Comparison of ENCODE assay signal across 8 cellular contexts in genomic region chr1:33430751-33431593, GRCh38. TPM values are rescaled to one million over a fixed set of nuclear protein-coding genes. Genes with fewer than 3 reads are reported as not detected.
A peak's percentile ranks its signal among the peaks of the same experiment; 100 is the strongest.
DNase-seq lines count a peak whose midpoint lies in the region; ATAC-seq and TF ChIP-seq lines count a peak whose summit lies in the region.

TSS of gene PHC2 (minus strand) at chr1:33431095. CDS start at chr1:33375539, 55,556 bp downstream.

- peak within 1 kb of the TSS; percentile 70 for H3K27ac ChIP-seq in osteoblast (ENCODE audit: low read depth, low read length)
- no peak within 1 kb of the TSS for H3K27ac ChIP-seq in temporal lobe (ENCODE audit: low read depth, low read length)

- H3K4me3 ChIP-seq in osteoblast (ENCODE audit: insufficient read depth, low read length), result peak within 1 kb of the TSS; percentile 79

- intact Hi-C loops in Right ventricle myocardium inferior (cut with DNase I), result no loop called here

- peak; percentile 90 for DNase-seq in GM04504 (ENCODE audit: low read depth)
- peak; percentile 97 for DNase-seq in NCI-H128 (lab: John Stamatoyannopoulos, UW; ENCODE audit: unreplicated experiment)
- DNase-seq in SW480 (ENCODE audit: low spot score), result peak; percentile 97
- DNase-seq in activated naive CD8-positive, alpha-beta T cell treated with anti-CD3 and anti-CD28 coated beads, Interleukin-2, amount 50 U/mL, for 16 hours (ENCODE audit: low read depth, low spot score), result peak; percentile 94
- peak; percentile 99 for DNase-seq in Right ventricle myocardium inferior (ENCODE audit: missing footprints)
- peak; percentile 98 for DNase-seq in osteoblast (ENCODE audit: insufficient read length, low spot score, missing footprints)

- no peak for TF ChIP-seq CTCF in osteoblast (IDR thresholded peaks at IDR 0.05; ENCODE audit: extremely low read depth, low read depth, low read length)

- H3K27me3 ChIP-seq in osteoblast (ENCODE audit: insufficient read depth, low read length), result no peaks in the 10 kb centered on the region

- no peaks in the 10 kb centered on the region for H3K9me3 ChIP-seq in osteoblast (ENCODE audit: low read depth, low read length)

- peaks cover 60% of the 10 kb centered on the region for H3K4me1 ChIP-seq in osteoblast (ENCODE audit: insufficient read depth, low read length)

- H2AFZ ChIP-seq in osteoblast (ENCODE audit: low read length), result peak within 1 kb of the TSS; percentile 75

- ATAC-seq in HG02623 (IDR thresholded peaks at IDR 0.05; ENCODE audit: unreplicated experiment) (peak; percentile 86), Right ventricle myocardium inferior (peak; percentile 97)

- peak within 1 kb of the TSS; percentile 94 for H3K4me2 ChIP-seq in osteoblast (ENCODE audit: insufficient read depth, low read length)

- peaks cover 46% of the 10 kb centered on the region for H3K79me2 ChIP-seq in osteoblast (ENCODE audit: insufficient read depth, low read length)

- no peaks in the 10 kb centered on the region for H3K36me3 ChIP-seq in osteoblast (ENCODE audit: insufficient read depth, low read length)

- H4K20me1 ChIP-seq in osteoblast (ENCODE audit: insufficient read depth, low read length), result no peaks in the 10 kb centered on the region

RNA-seq across cellular contexts. Expression of gene PHC2, which starts in this region (rescaled TPM):
- total RNA-seq in Right ventricle myocardium inferior (102 TPM), osteoblast (82.2 and 85.4 TPM in 2 replicates), temporal lobe (40.3 TPM)
